Comparison of ENCODE assay signal across 1 cellular context in genomic region chr5:149938272-149938671, GRCh38.
TF ChIP-seq lines count a peak whose summit lies in the region.

No MANE protein-coding gene starts in this region.

TF ChIP-seq in HepG2, 621 proteins besides CTCF, POLR2A, EP300 and RAD21:
- no peak for TF ChIP-seq FIP1L1 (IDR thresholded peaks at IDR 0.05; ENCODE audit: borderline replicate concordance, insufficient read depth, low read depth, low read length)
TF ChIP-seq in HepG2: peak in this region for 0.
